ENCODE assay signal across 22 cellular contexts in genomic region chr18:79818631-79819030, GRCh38. TPM values are rescaled to one million over a fixed set of nuclear protein-coding genes. Genes with fewer than 3 reads are reported as not detected.
"Had no signal": no experiment of that assay in that cellular context is flagged by ENCODE, and none has a peak within 500 bp of the region (broad histone marks: within the 10 kb centered on the region; RNA-seq: fewer than 3 reads in every experiment).

No MANE protein-coding gene starts in this region.

- H3K4me3 Mint-ChIP-seq: activated CD4-positive, alpha-beta T cell treated with anti-CD3 and anti-CD28 coated beads, Interleukin-2, amount 10 ng/mL, durations not matched to agents 24 days and 14 days; activated CD8-positive, alpha-beta T cell treated with anti-CD3 and anti-CD28 coated beads for 36 hours; activated naive CD4-positive, alpha-beta T cell treated with anti-CD3 and anti-CD28 coated beads for 36 hours; activated T-cell treated with anti-CD3 and anti-CD28 coated beads, Interleukin-2, amount 50 U/mL, for 4 hours; brain; central memory CD8-positive, alpha-beta T cell; immature natural killer cell; natural killer cell; stimulated activated naive B cell treated with anti-CD40 and anti-IgM and Interleukin-4, amounts not matched to agents 10 μg/mL and 1 μg/mL and 100 μg/mL, for 72 hours had no signal

- H3K9me3 Mint-ChIP-seq: activated CD4-positive, alpha-beta T cell treated with anti-CD3 and anti-CD28 coated beads, Interleukin-2, amount 10 ng/mL, durations not matched to agents 24 days and 14 days; activated CD8-positive, alpha-beta T cell treated with anti-CD3 and anti-CD28 coated beads for 36 hours; activated naive CD4-positive, alpha-beta T cell treated with anti-CD3 and anti-CD28 coated beads for 36 hours; activated T-cell treated with anti-CD3 and anti-CD28 coated beads, Interleukin-2, amount 50 U/mL, for 4 hours; brain; central memory CD8-positive, alpha-beta T cell; immature natural killer cell; natural killer cell had no signal

- H3K36me3 Mint-ChIP-seq: brain; immature natural killer cell; natural killer cell; stimulated activated naive B cell treated with anti-CD40 and anti-IgM and Interleukin-4, amounts not matched to agents 10 μg/mL and 1 μg/mL and 100 μg/mL, for 72 hours had no signal

- H3K36me3 ChIP-seq: gastrocnemius medialis, neutrophil, pancreas, upper lobe of right lung had no signal

- H3K27me3 ChIP-seq: neutrophil, pancreas, upper lobe of right lung had no signal

- H3K27ac Mint-ChIP-seq: activated CD4-positive, alpha-beta T cell treated with anti-CD3 and anti-CD28 coated beads, Interleukin-2, amount 10 ng/mL, durations not matched to agents 24 days and 14 days; activated CD8-positive, alpha-beta T cell treated with anti-CD3 and anti-CD28 coated beads for 36 hours; activated naive CD4-positive, alpha-beta T cell treated with anti-CD3 and anti-CD28 coated beads for 36 hours; brain; immature natural killer cell; natural killer cell; stimulated activated naive B cell treated with anti-CD40 and anti-IgM and Interleukin-4, amounts not matched to agents 10 μg/mL and 1 μg/mL and 100 μg/mL, for 72 hours had no signal

- H3K4me1 Mint-ChIP-seq: brain; central memory CD8-positive, alpha-beta T cell; immature natural killer cell had no signal

- H3K4me1 ChIP-seq: gastrocnemius medialis, pancreas, upper lobe of right lung had no signal

- H3K27ac ChIP-seq: coronary artery, gastrocnemius medialis, pancreas, upper lobe of right lung had no signal

- ATAC-seq: activated CD8-positive, alpha-beta T cell treated with anti-CD3 and anti-CD28 coated beads for 36 hours; activated T-cell treated with anti-CD3 and anti-CD28 coated beads, Interleukin-2, amount 50 U/mL, for 4 hours; gastrocnemius medialis; natural killer cell; stimulated activated naive B cell treated with anti-CD40 and anti-IgM and Interleukin-4, amounts not matched to agents 10 μg/mL and 1 μg/mL and 100 μg/mL, for 72 hours; upper lobe of right lung had no signal

- DNase-seq: activated CD4-positive, alpha-beta T cell treated with anti-CD3 and anti-CD28 coated beads, Interleukin-2, amount 10 ng/mL, durations not matched to agents 24 days and 14 days; activated CD8-positive, alpha-beta memory T cell treated with anti-CD3 and anti-CD28 coated beads, Interleukin-2, amount 50 U/mL, for 4 hours; activated CD8-positive, alpha-beta T cell treated with anti-CD3 and anti-CD28 coated beads for 36 hours; activated naive CD4-positive, alpha-beta T cell treated with anti-CD3 and anti-CD28 coated beads for 36 hours; activated T-cell treated with anti-CD3 and anti-CD28 coated beads, Interleukin-2, amount 50 U/mL, for 4 hours; anterior cingulate cortex; gastrocnemius medialis; head of caudate nucleus; immature natural killer cell; mesenchymal stem cell; natural killer cell; pancreas; stimulated activated CD4-positive, alpha-beta T cell treated with anti-CD3 and anti-CD28 coated beads, Interleukin-4, amount 100 ng/mL, for 4 hours; stimulated activated naive B cell treated with anti-CD40 and anti-IgM and Interleukin-4, amounts not matched to agents 10 μg/mL and 1 μg/mL and 100 μg/mL, for 72 hours; T-helper 1 cell; T1000; upper lobe of right lung had no signal

- H3K27me3 Mint-ChIP-seq: activated CD8-positive, alpha-beta T cell treated with anti-CD3 and anti-CD28 coated beads for 36 hours had no signal

- H3K4me3 ChIP-seq: coronary artery, gastrocnemius medialis, pancreas, upper lobe of right lung had no signal

- H3K9me3 ChIP-seq: gastrocnemius medialis, neutrophil, pancreas, upper lobe of right lung had no signal

RNA-seq across cellular contexts. Expression of gene KCNG2, which starts 20.9 kb away (rescaled TPM):
- total RNA-seq: activated CD4-positive, alpha-beta T cell treated with anti-CD3 and anti-CD28 coated beads, Interleukin-2, amount 10 ng/mL, durations not matched to agents 24 days and 14 days; activated CD8-positive, alpha-beta T cell treated with anti-CD3 and anti-CD28 coated beads for 36 hours; activated naive CD4-positive, alpha-beta T cell treated with anti-CD3 and anti-CD28 coated beads for 36 hours; activated T-cell treated with anti-CD3 and anti-CD28 coated beads, Interleukin-2, amount 50 U/mL, for 4 hours; natural killer cell; pulmonary artery endothelial cell had no signal
- polyA plus RNA-seq: immature natural killer cell, pancreas had no signal
